ENCODE assay signal across 31 cellular contexts in the genomic region with DNA sequence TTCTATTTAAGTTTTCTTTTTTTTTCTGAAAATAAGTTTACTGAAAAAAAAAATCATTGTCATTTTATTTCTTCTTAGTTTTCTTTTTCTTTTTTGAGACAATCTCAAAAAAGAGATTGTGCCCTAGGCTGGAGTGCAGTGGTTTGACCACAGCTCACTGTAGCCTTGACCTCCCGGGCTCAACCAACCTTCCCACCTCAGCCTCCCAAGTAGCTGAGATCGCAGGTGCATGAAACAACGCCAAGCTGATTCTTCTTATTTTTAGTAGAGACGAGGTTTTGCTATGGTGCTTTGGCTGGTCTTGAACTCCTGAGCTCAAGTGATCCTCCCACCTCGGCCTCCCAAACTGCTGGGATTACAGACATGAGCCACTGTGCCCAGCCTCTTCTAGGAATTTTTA.
"Had no signal": no experiment of that assay in that cellular context is flagged by ENCODE, and none has a peak within 500 bp of the region (broad histone marks: within the 10 kb centered on the region; RNA-seq: fewer than 3 reads in every experiment).

No MANE protein-coding gene starts in this region.

- H3K4me1 ChIP-seq: adrenal gland, ascending aorta, body of pancreas, breast epithelium had no signal

- H3K4me3 ChIP-seq: adrenal gland, ascending aorta, body of pancreas, breast epithelium, cardiac muscle cell had no signal

- H3K27me3 ChIP-seq: adrenal gland, ascending aorta, body of pancreas, brain microvascular endothelial cell, breast epithelium, cardiac muscle cell had no signal

- ATAC-seq: activated naive CD4-positive, alpha-beta T cell treated with anti-CD3 and anti-CD28 coated beads, Interleukin-2, amount 50 U/mL, for 72 hours; activated naive CD8-positive, alpha-beta T cell treated with anti-CD3 and anti-CD28 coated beads, Interleukin-2, amount 50 U/mL, for 24 hours; activated T-cell treated with anti-CD3 and anti-CD28 coated beads, Interleukin-2, amount 50 U/mL, for 4 hours; activated T-cell treated with anti-CD3 and anti-CD28 coated beads, Interleukin-2, amount 50 U/mL, for 72 hours; activated T-helper 17 cell treated with anti-CD3 and anti-CD28 coated beads, Interleukin-2, amount 50 U/mL, for 72 hours; body of pancreas had no signal

- H3K9me3 ChIP-seq: adrenal gland, ascending aorta, breast epithelium had no signal

- DNase-seq: activated effector memory CD4-positive, alpha-beta T cell treated with anti-CD3 and anti-CD28 coated beads, Interleukin-2, amount 50 U/mL, for 16 hours; activated effector memory CD4-positive, alpha-beta T cell treated with Interleukin-2 at 50 U/mL for 16 hours; activated gamma-delta T cell; activated gamma-delta T cell treated with Interleukin-2 at 50 U/mL for 16 hours; activated naive CD4-positive, alpha-beta T cell; activated naive CD4-positive, alpha-beta T cell treated with anti-CD3 and anti-CD28 coated beads for 36 hours; activated naive CD4-positive, alpha-beta T cell treated with anti-CD3 and anti-CD28 coated beads, Interleukin-2, amount 10 ng/mL, durations not matched to agents 7 days and 5 days; activated naive CD4-positive, alpha-beta T cell treated with anti-CD3 and anti-CD28 coated beads, Interleukin-2, amount 50 U/mL, for 16 hours; activated naive CD4-positive, alpha-beta T cell treated with Interleukin-2 at 50 U/mL for 16 hours; activated naive CD8-positive, alpha-beta T cell treated with anti-CD3 and anti-CD28 coated beads for 36 hours; activated naive CD8-positive, alpha-beta T cell treated with anti-CD3 and anti-CD28 coated beads, Interleukin-2, amount 10 ng/mL, durations not matched to agents 7 days and 5 days; activated naive CD8-positive, alpha-beta T cell treated with anti-CD3 and anti-CD28 coated beads, Interleukin-2, amount 50 U/mL, for 24 hours; activated T-cell treated with anti-CD3 and anti-CD28 coated beads, Interleukin-2, amount 50 U/mL, for 24 hours; activated T-cell treated with anti-CD3 and anti-CD28 coated beads, Interleukin-2, amount 50 U/mL, for 4 hours; activated T-cell treated with anti-CD3 and anti-CD28 coated beads, Interleukin-2, amount 50 U/mL, for 48 hours; activated T-cell treated with anti-CD3 and anti-CD28 coated beads, Interleukin-2, amount 50 U/mL, for 72 hours; adrenal gland; amniotic stem cell; amygdala; anterior cingulate cortex; aorta; body of pancreas; brain microvascular endothelial cell; caudate nucleus; central memory CD4-positive, alpha-beta T cell; cerebellar nuclear complex had no signal

- H3K27ac ChIP-seq: adrenal gland, ascending aorta, body of pancreas, brain microvascular endothelial cell, breast epithelium, cardiac muscle cell had no signal

- H3K36me3 ChIP-seq: adrenal gland, ascending aorta, brain microvascular endothelial cell, breast epithelium, cardiac muscle cell had no signal
